ENCODE assay signal across 1 cellular context in genomic region chr7:7739718-7740355, GRCh38.
TF ChIP-seq lines count a peak whose summit lies in the region.

No MANE protein-coding gene starts in this region.

TF ChIP-seq in H1, 55 proteins besides CTCF, POLR2A, EP300 and RAD21:
- TF ChIP-seq EGR1 (IDR thresholded peaks at IDR 0.05; ENCODE audit: borderline replicate concordance, low read depth, low read length) (no peak), MAFK (IDR thresholded peaks at IDR 0.05; ENCODE audit: low read depth, low read length) (0 out of 2 replicates have a peak, but pooled peaks have one; percentile 56)
